In the genomic region with DNA sequence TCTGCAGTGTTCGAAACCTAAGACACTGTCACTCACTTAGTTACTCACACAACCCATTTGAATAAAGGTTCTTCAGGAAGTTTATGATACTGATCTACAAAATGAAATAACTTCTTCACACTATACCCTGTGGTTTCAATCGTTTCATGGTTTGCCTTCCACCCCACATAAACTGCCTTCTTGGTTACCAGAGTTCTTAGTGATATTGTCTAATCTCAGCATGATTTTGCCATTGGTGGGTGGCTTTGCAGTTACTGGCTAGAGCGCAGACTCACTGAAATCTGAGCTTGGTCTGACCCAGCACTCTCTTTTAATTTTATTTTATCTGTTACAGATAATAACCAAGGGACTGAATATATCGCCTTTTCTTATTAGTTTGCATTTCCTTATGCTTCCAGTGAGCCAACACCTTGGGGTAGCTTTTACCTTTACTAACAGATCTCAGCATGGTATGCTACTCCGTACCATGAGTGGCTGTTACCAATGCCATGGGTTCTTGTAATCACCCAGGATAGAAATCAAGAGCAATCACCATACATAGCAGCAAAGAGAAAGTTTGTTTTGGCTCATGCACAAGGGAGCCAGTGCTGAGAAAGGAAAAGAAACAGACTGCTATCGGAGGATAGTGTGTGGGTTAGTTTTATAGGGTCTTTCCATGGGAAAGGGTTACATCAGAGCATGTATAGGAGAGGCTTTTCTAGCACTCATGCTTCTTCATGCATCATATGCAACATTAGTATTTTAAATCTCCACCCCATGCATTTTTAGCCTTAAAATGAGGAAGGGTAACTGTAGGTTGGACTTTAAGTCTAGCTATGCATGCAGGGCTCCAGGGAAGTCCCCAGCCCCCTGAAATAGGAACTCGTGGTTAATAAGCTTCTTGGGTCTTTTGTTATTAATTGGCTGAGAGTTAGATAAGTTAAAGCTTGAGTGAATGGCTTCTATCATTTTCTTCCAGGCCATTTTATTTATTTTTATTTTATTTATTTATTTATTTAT, we compare ENCODE assay signal across 9 cellular contexts. TPM values are rescaled to one million over a fixed set of nuclear protein-coding genes. Genes with fewer than 3 reads are reported as not detected.
DNase-seq lines count a peak whose midpoint lies in the region; ATAC-seq, FAIRE-seq and TF ChIP-seq lines count a peak whose summit lies in the region.
"Had no signal": no experiment of that assay in that cellular context is flagged by ENCODE, and none has a peak within 500 bp of the region (broad histone marks: within the 10 kb centered on the region; RNA-seq: fewer than 3 reads in every experiment).

No MANE protein-coding gene starts in this region.

- H3K9me3 Mint-ChIP-seq in CD8-positive, alpha-beta memory T cell = peaks cover 0 to 2% (median 0%) of the 10 kb centered on the region in 5 donors
- peaks cover 6% of the 10 kb centered on the region for H3K9me3 Mint-ChIP-seq in activated CD8-positive, alpha-beta T cell treated with anti-CD3 and anti-CD28 coated beads for 36 hours

- TF ChIP-seq CTCF in activated CD8-positive, alpha-beta T cell treated with anti-CD3 and anti-CD28 coated beads for 36 hours (IDR thresholded peaks at IDR 0.05) = no peak
- no peak for TF ChIP-seq CTCF in testis (IDR thresholded peaks at IDR 0.05)

- no peaks in the 10 kb centered on the region for H3K9me3 ChIP-seq in CD8-positive, alpha-beta memory T cell (ENCODE audit: low read length)
- no peaks in the 10 kb centered on the region for H3K9me3 ChIP-seq in testis

- H3K27ac Mint-ChIP-seq in CD8-positive, alpha-beta memory T cell = peak overlapping the region; percentile 8 to 88 (median 58)
- peak overlapping the region; percentile 61 for H3K27ac Mint-ChIP-seq in activated CD8-positive, alpha-beta T cell treated with anti-CD3 and anti-CD28 coated beads for 36 hours

- H3K9ac ChIP-seq in mesendoderm (ENCODE audit: low read length) = no peak overlapping the region

- H2BK120ac ChIP-seq in mesendoderm (ENCODE audit: low read depth, low read length) = no peak overlapping the region

- H4K8ac ChIP-seq in mesendoderm (ENCODE audit: low read depth, low read length) = no peak overlapping the region

- peak; percentile 49 for ATAC-seq in GM19395 (IDR thresholded peaks at IDR 0.05; ENCODE audit: unreplicated experiment)
- peak; percentile 84 for ATAC-seq in activated CD8-positive, alpha-beta T cell treated with anti-CD3 and anti-CD28 coated beads for 36 hours
- ATAC-seq: Panc1 had no signal

- CTCF ChIA-PET in CD8-positive, alpha-beta memory T cell (lab: Charles Lee) = interaction anchor here (1.0 to 2.2 kb wide), 2 partner anchors 14 to 51 kb away, joined by 3 to 5 read pairs; no protein-coding TSS in a partner anchor
- CTCF ChIA-PET in activated CD8-positive, alpha-beta T cell treated with anti-CD3 and anti-CD28 coated beads for 36 hours (lab: Charles Lee) = interaction anchor here (0.9 to 3.3 kb wide), 2 partner anchors 21 to 51 kb away, joined by 3 to 22 read pairs; no protein-coding TSS in a partner anchor

- peaks cover 21% of the 10 kb centered on the region for H3K4me1 ChIP-seq in CD8-positive, alpha-beta memory T cell (ENCODE audit: insufficient read depth, low read length)
- H3K4me1 ChIP-seq in mesendoderm (ENCODE audit: control insufficient read depth, low read depth, low read length) = peaks cover 4% of the 10 kb centered on the region
- no peaks in the 10 kb centered on the region for H3K4me1 ChIP-seq in testis

- no peak overlapping the region for H2AK5ac ChIP-seq in mesendoderm (ENCODE audit: low read length)

- H2BK15ac ChIP-seq in mesendoderm (replicated peaks; ENCODE audit: low read depth) = no peak overlapping the region

- no CpG with 5 or more reads among the region's 7 CpGs for WGBS in mesendoderm (ENCODE audit: extremely low coverage, insufficient coverage, low lambda C conversion rate)
- 78 to 84% methylated on average over 7 of the region's 7 CpGs for WGBS in testis, 2 donors

- no peak overlapping the region for H3K18ac ChIP-seq in mesendoderm (ENCODE audit: low read length)

- no peak overlapping the region for H4K5ac ChIP-seq in mesendoderm (ENCODE audit: low read length)

- peaks cover 34 to 43% (median 36%) of the 10 kb centered on the region in 3 donors for H3K4me1 Mint-ChIP-seq in CD8-positive, alpha-beta memory T cell
- peaks cover 48% of the 10 kb centered on the region for H3K4me1 Mint-ChIP-seq in activated CD8-positive, alpha-beta T cell treated with anti-CD3 and anti-CD28 coated beads for 36 hours (ENCODE audit: low read depth)

- TF ChIP-seq POLR2A in testis (IDR thresholded peaks at IDR 0.05) = no peak

- no peaks in the 10 kb centered on the region for H3K79me2 ChIP-seq in mesendoderm (ENCODE audit: control insufficient read depth, insufficient read depth, low read length)

- no peak for FAIRE-seq in urothelium cell line (lab: Jason Lieb, UNC)

- no peaks in the 10 kb centered on the region for H3K36me3 Mint-ChIP-seq in CD8-positive, alpha-beta memory T cell
- H3K36me3 Mint-ChIP-seq in activated CD8-positive, alpha-beta T cell treated with anti-CD3 and anti-CD28 coated beads for 36 hours (ENCODE audit: low read depth) = peaks cover 2% of the 10 kb centered on the region

- H3K27me3 ChIP-seq in CD8-positive, alpha-beta memory T cell (ENCODE audit: insufficient read depth, low read length, poor library complexity, severe bottlenecking) = no peaks in the 10 kb centered on the region
- H3K27me3 ChIP-seq in mesendoderm (ENCODE audit: insufficient read depth, low read length, poor library complexity) = no peaks in the 10 kb centered on the region
- H3K27me3 ChIP-seq in testis = no peaks in the 10 kb centered on the region

- H3K4me2 ChIP-seq in mesendoderm (ENCODE audit: low read length) = no peak overlapping the region

- no peak overlapping the region for H2BK5ac ChIP-seq in mesendoderm (ENCODE audit: low read length)

- DNase-seq in CD8-positive, alpha-beta memory T cell = peak in 3 of 5 donors; percentile 5 to 56 (median 54)
- DNase-seq in activated CD8-positive, alpha-beta T cell treated with anti-CD3 and anti-CD28 coated beads for 36 hours = peak; percentile 72
- DNase-seq in mesendoderm = no peak
- no peak for DNase-seq in COLO829 (ENCODE audit: low spot score)
- DNase-seq in urothelium cell line (ENCODE audit: low spot score) = no peak
- no peak for DNase-seq in DMS79 (lab: John Stamatoyannopoulos, UW)
- DNase-seq in testis = no peak

- H3K23ac ChIP-seq in mesendoderm (ENCODE audit: low read length) = peak overlapping the region; percentile 35

- H3K36me3 ChIP-seq in CD8-positive, alpha-beta memory T cell (ENCODE audit: insufficient read depth, low read length) = no peaks in the 10 kb centered on the region
- no peaks in the 10 kb centered on the region for H3K36me3 ChIP-seq in mesendoderm (ENCODE audit: control insufficient read depth, insufficient read depth, low read length)
- H3K36me3 ChIP-seq in testis (ENCODE audit: low read depth, missing control alignments) = no peaks in the 10 kb centered on the region

- H3K4me3 Mint-ChIP-seq in CD8-positive, alpha-beta memory T cell = peak overlapping the region in 6 of 7 donors; percentile 42 to 86 (median 66)
- H3K4me3 Mint-ChIP-seq in activated CD8-positive, alpha-beta T cell treated with anti-CD3 and anti-CD28 coated beads for 36 hours = peak overlapping the region; percentile 15

- intact Hi-C loops in activated CD8-positive, alpha-beta T cell treated with anti-CD3 and anti-CD28 coated beads for 36 hours (cut with micrococcal nuclease) = loop anchor here (5.0 kb wide), 1 partner anchor 42 kb away; no protein-coding TSS in a partner anchor
- intact Hi-C loops in testis (cut with DNase I; ENCODE audit: low total_unique reads) = no loop called here

- POLR2A ChIA-PET in CD8-positive, alpha-beta memory T cell (lab: Charles Lee) = no interaction called here
- POLR2A ChIA-PET in activated CD8-positive, alpha-beta T cell treated with anti-CD3 and anti-CD28 coated beads for 36 hours (lab: Charles Lee) = interaction anchor here (0.9 to 1.3 kb wide), 4 partner anchors 14 to 314 kb away, joined by 3 to 4 read pairs (median 4); no protein-coding TSS in a partner anchor

- H3K79me1 ChIP-seq in mesendoderm (ENCODE audit: low read length) = no peaks in the 10 kb centered on the region

- no peak overlapping the region for H3K56ac ChIP-seq in mesendoderm (ENCODE audit: low read length)

- H3K27me3 Mint-ChIP-seq in CD8-positive, alpha-beta memory T cell = no peaks in the 10 kb centered on the region
- no peaks in the 10 kb centered on the region for H3K27me3 Mint-ChIP-seq in activated CD8-positive, alpha-beta T cell treated with anti-CD3 and anti-CD28 coated beads for 36 hours

- H3K27ac ChIP-seq in CD8-positive, alpha-beta memory T cell (ENCODE audit: low read depth, low read length) = no peak overlapping the region
- H3K27ac ChIP-seq in mesendoderm (ENCODE audit: low read depth, low read length) (no peak overlapping the region), testis (no peak overlapping the region)

- H3K4ac ChIP-seq in mesendoderm (ENCODE audit: low read depth, low read length) = no peak overlapping the region

- H3K4me3 ChIP-seq in CD8-positive, alpha-beta memory T cell (ENCODE audit: low read length) = no peak overlapping the region
- H3K4me3 ChIP-seq in mesendoderm (ENCODE audit: low read length) = no peak overlapping the region
- no peak overlapping the region for H3K4me3 ChIP-seq in testis

RNA-seq across cellular contexts. Expression of gene ANXA4, which starts 33.3 kb away (rescaled TPM):
- total RNA-seq in CD8-positive, alpha-beta memory T cell = 10 to 100 TPM; 30.2 to 33.7 TPM
- 38.6 TPM for polyA plus RNA-seq in CD8-positive, alpha-beta memory T cell
- total RNA-seq in activated CD8-positive, alpha-beta T cell treated with anti-CD3 and anti-CD28 coated beads for 36 hours = 10 to 100 TPM; 14.6 to 17.5 TPM
- 8.1 TPM for polyA plus RNA-seq in mesendoderm (2013, experiment 1 of 2)
- polyA plus RNA-seq in mesendoderm (2013, experiment 2 of 2) = 8.6 TPM
- total RNA-seq in testis = 10 to 100 TPM; 27.1 to 30.2 TPM
- polyA plus RNA-seq in testis (ENCODE audit: insufficient read depth, low read depth, low replicate concordance) = 71.2 TPM

RNA-seq across cellular contexts. Expression of gene GMCL1, which starts 54.2 kb away (rescaled TPM):
- total RNA-seq in CD8-positive, alpha-beta memory T cell = 10 to 100 TPM; 15.5 to 17.6 TPM
- 38.4 TPM for polyA plus RNA-seq in CD8-positive, alpha-beta memory T cell
- total RNA-seq in activated CD8-positive, alpha-beta T cell treated with anti-CD3 and anti-CD28 coated beads for 36 hours = 10 to 100 TPM; 18.1 to 20.4 TPM
- 14.3 TPM for polyA plus RNA-seq in mesendoderm (2013, experiment 1 of 2)
- polyA plus RNA-seq in mesendoderm (2013, experiment 2 of 2) = 13.2 TPM
- 10 to 100 TPM; 19.9 to 27.6 TPM for total RNA-seq in testis
- polyA plus RNA-seq in testis (ENCODE audit: insufficient read depth, low read depth, low replicate concordance) = 30.5 TPM

Comparison
In these comparisons a context has a peak if more than half of its experiments do, and no peak if none do; other contexts are left out.
1. DNase-seq: peak in CD8-positive, alpha-beta memory T cell (3 of 5) and activated CD8-positive, alpha-beta T cell treated with anti-CD3 and anti-CD28 coated beads for 36 hours (single experiment); none in mesendoderm (single experiment), COLO829 (single experiment), urothelium cell line (single experiment), DMS79 (single experiment) and testis (single experiment).